ENCODE assay signal across 8 cellular contexts in the genomic region with DNA sequence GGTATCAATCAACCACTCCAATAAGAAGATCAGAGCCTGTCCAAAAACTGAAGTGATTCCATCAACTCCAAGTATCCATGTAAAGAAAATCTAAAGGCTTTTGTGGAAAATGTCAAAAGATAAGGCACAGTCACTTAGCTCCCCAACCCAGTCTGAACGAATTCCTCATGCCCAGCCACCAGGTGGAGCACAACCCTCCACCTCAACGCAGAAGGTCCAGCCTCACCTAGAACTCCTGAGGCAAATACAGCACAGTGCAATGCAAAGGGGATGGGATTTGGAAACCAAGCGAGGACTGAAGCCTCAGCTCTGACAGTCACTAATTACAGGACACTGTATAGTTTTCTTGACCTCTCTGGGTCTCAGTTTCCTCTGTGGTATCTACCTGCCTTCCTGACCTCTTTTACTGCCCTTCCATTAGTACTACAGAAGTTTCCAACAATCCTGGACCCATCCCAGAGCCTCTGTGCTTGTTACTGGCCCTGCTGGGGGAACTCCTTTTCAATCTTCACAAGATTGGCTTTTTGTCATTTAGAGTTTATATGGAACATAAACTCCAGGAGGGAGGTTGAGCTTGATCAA. TPM values are rescaled to one million over a fixed set of nuclear protein-coding genes. Genes with fewer than 3 reads are reported as not detected.
DNase-seq lines count a peak whose midpoint lies in the region; ATAC-seq and TF ChIP-seq lines count a peak whose summit lies in the region.

No MANE protein-coding gene starts in this region.

- WGBS in gastroesophageal sphincter (ENCODE audit: low coverage in 1 of 2), 2 donors = 30 to 33% methylated on average over 3 of the region's 3 CpGs

- H3K27ac ChIP-seq in gastroesophageal sphincter = no peak overlapping the region

- H3K4me3 ChIP-seq in epithelial cell of esophagus (ENCODE audit: low read length) (no peak overlapping the region), retinal pigment epithelial cell (ENCODE audit: low read length) (no peak overlapping the region), gastroesophageal sphincter (no peak overlapping the region)

- no peaks in the 10 kb centered on the region for H3K27me3 ChIP-seq in gastroesophageal sphincter

- DNase-seq in NCI-H345 (lab: John Stamatoyannopoulos, UW) (peak; percentile 2), NCI-H345 treated with DMSO at 0.1 percent for 48 hours (lab: John Stamatoyannopoulos, UW; ENCODE audit: unreplicated experiment) (no peak), NCI-H146 treated with DMSO at 0.1 percent for 48 hours (lab: John Stamatoyannopoulos, UW; ENCODE audit: unreplicated experiment) (peak; percentile 12), epithelial cell of esophagus (ENCODE audit: low read depth) (peak; percentile 77), retinal pigment epithelial cell (ENCODE audit: low read depth) (no peak), inferior parietal cortex (ENCODE audit: extremely low spot score) (no peak)
- DNase-seq in activated CD4-positive, alpha-beta T cell treated with anti-CD3 and anti-CD28 coated beads, Interleukin-2, amount 50 U/mL, for 1 hour = peak; percentile 49

- ATAC-seq in gastroesophageal sphincter = no peak

- no peak for TF ChIP-seq EP300 in gastroesophageal sphincter (IDR thresholded peaks at IDR 0.05)

- no peaks in the 10 kb centered on the region for H3K9me3 ChIP-seq in gastroesophageal sphincter

- H3K36me3 ChIP-seq in gastroesophageal sphincter = peaks cover 0 to 53% of the 10 kb centered on the region in 2 donors

- no peak for TF ChIP-seq POLR2A in gastroesophageal sphincter (IDR thresholded peaks at IDR 0.05)

- peaks cover 0 to 28% (median 7%) of the 10 kb centered on the region in 3 donors for H3K4me1 ChIP-seq in gastroesophageal sphincter

- TF ChIP-seq CTCF in epithelial cell of esophagus (IDR thresholded peaks at IDR 0.05; ENCODE audit: insufficient read depth, low read depth, low read length, missing control alignments) (peak; percentile 87), retinal pigment epithelial cell (conservative IDR thresholded peaks at IDR 0.05; ENCODE audit: low read depth, low read length) (peak; percentile 79), gastroesophageal sphincter (IDR thresholded peaks at IDR 0.05) (peak in 2 of 4 experiments; percentile 11 to 41)

RNA-seq across cellular contexts. Expression of gene NCBP3, which starts 2.0 kb away (rescaled TPM):
- 10 to 100 TPM; 22.2 to 25.7 (median 24.3) TPM for total RNA-seq in gastroesophageal sphincter

RNA-seq across cellular contexts. Expression of gene ITGAE, which starts 43.0 kb away (rescaled TPM):
- 10 to 100 TPM; 20.3 to 35.2 (median 21.7) TPM for total RNA-seq in gastroesophageal sphincter

RNA-seq across cellular contexts. Expression of gene CAMKK1, which starts 48.8 kb away (rescaled TPM):
- 1 to 10 TPM; 3.4 to 7.1 (median 3.8) TPM for total RNA-seq in gastroesophageal sphincter

Comparison
In these comparisons a context has a peak if more than half of its experiments do, and no peak if none do; other contexts are left out.
1. DNase-seq: peak in NCI-H345 (single experiment), NCI-H146 treated with DMSO at 0.1 percent for 48 hours (single experiment), activated CD4-positive, alpha-beta T cell treated with anti-CD3 and anti-CD28 coated beads, Interleukin-2, amount 50 U/mL, for 1 hour (single experiment) and epithelial cell of esophagus (single experiment); none in NCI-H345 treated with DMSO at 0.1 percent for 48 hours (single experiment), retinal pigment epithelial cell (single experiment) and inferior parietal cortex (single experiment).